1 cellular context compared by ENCODE assay signal in genomic region chr5:140481758-140482157, GRCh38.
TF ChIP-seq lines count a peak whose summit lies in the region.

No MANE protein-coding gene starts in this region.

TF ChIP-seq in SK-N-SH, 30 proteins besides CTCF, POLR2A, EP300 and RAD21 (continued from another document):
- TF ChIP-seq POLR2AphosphoS5 (IDR thresholded peaks at IDR 0.05; ENCODE audit: low read depth, low read length) = no peak
- no peak for TF ChIP-seq ELF1 (IDR thresholded peaks at IDR 0.05)
- no peak for TF ChIP-seq RXRA (IDR thresholded peaks at IDR 0.05; ENCODE audit: borderline replicate concordance, low read depth)
- TF ChIP-seq, protein P1, sequence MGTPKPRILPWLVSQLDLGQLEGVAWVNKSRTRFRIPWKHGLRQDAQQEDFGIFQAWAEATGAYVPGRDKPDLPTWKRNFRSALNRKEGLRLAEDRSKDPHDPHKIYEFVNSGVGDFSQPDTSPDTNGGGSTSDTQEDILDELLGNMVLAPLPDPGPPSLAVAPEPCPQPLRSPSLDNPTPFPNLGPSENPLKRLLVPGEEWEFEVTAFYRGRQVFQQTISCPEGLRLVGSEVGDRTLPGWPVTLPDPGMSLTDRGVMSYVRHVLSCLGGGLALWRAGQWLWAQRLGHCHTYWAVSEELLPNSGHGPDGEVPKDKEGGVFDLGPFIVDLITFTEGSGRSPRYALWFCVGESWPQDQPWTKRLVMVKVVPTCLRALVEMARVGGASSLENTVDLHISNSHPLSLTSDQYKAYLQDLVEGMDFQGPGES (IDR thresholded peaks at IDR 0.05; ENCODE audit: low read depth, low read length) = no peak
- TF ChIP-seq SMC3 (IDR thresholded peaks at IDR 0.05; ENCODE audit: low read depth, low read length) = no peak
- no peak for TF ChIP-seq FOXJ3 (CRISPR knock-in tag; IDR thresholded peaks at IDR 0.05)
- TF ChIP-seq, protein P2, sequence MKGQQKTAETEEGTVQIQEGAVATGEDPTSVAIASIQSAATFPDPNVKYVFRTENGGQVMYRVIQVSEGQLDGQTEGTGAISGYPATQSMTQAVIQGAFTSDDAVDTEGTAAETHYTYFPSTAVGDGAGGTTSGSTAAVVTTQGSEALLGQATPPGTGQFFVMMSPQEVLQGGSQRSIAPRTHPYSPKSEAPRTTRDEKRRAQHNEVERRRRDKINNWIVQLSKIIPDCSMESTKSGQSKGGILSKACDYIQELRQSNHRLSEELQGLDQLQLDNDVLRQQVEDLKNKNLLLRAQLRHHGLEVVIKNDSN (IDR thresholded peaks at IDR 0.05; ENCODE audit: borderline replicate concordance, low read depth) = no peak
- TF ChIP-seq RCOR1 (IDR thresholded peaks at IDR 0.05; ENCODE audit: low read length) = no peak
- no peak for TF ChIP-seq GABPA (IDR thresholded peaks at IDR 0.05; ENCODE audit: low read depth)
- TF ChIP-seq MXI1 (IDR thresholded peaks at IDR 0.05; ENCODE audit: low read depth, low read length) = no peak
- TF ChIP-seq TAF1 (IDR thresholded peaks at IDR 0.05; ENCODE audit: borderline replicate concordance, low read depth, low read length) = no peak
- TF ChIP-seq RFX5 (IDR thresholded peaks at IDR 0.05; ENCODE audit: low read length) = no peak
- TF ChIP-seq, protein P3, sequence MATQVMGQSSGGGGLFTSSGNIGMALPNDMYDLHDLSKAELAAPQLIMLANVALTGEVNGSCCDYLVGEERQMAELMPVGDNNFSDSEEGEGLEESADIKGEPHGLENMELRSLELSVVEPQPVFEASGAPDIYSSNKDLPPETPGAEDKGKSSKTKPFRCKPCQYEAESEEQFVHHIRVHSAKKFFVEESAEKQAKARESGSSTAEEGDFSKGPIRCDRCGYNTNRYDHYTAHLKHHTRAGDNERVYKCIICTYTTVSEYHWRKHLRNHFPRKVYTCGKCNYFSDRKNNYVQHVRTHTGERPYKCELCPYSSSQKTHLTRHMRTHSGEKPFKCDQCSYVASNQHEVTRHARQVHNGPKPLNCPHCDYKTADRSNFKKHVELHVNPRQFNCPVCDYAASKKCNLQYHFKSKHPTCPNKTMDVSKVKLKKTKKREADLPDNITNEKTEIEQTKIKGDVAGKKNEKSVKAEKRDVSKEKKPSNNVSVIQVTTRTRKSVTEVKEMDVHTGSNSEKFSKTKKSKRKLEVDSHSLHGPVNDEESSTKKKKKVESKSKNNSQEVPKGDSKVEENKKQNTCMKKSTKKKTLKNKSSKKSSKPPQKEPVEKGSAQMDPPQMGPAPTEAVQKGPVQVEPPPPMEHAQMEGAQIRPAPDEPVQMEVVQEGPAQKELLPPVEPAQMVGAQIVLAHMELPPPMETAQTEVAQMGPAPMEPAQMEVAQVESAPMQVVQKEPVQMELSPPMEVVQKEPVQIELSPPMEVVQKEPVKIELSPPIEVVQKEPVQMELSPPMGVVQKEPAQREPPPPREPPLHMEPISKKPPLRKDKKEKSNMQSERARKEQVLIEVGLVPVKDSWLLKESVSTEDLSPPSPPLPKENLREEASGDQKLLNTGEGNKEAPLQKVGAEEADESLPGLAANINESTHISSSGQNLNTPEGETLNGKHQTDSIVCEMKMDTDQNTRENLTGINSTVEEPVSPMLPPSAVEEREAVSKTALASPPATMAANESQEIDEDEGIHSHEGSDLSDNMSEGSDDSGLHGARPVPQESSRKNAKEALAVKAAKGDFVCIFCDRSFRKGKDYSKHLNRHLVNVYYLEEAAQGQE (IDR thresholded peaks at IDR 0.05; ENCODE audit: low read depth, low read length) = no peak
- no peak for TF ChIP-seq MEF2A (IDR thresholded peaks at IDR 0.05; ENCODE audit: borderline replicate concordance, low read depth)
- no peak for TF ChIP-seq SIN3A (IDR thresholded peaks at IDR 0.05; ENCODE audit: borderline replicate concordance, low read depth, low read length)
- TF ChIP-seq PBX3 (IDR thresholded peaks at IDR 0.05) = peak; percentile 58
- no peak for TF ChIP-seq NFIC (IDR thresholded peaks at IDR 0.05; ENCODE audit: borderline replicate concordance)
- no peak for TF ChIP-seq YY1 (IDR thresholded peaks at IDR 0.05; ENCODE audit: low read depth)
- no peak for TF ChIP-seq CHD2 (IDR thresholded peaks at IDR 0.05; ENCODE audit: low read length, partially characterized antibody)
- no peak for TF ChIP-seq NRF1 (IDR thresholded peaks at IDR 0.05; ENCODE audit: low read depth, low read length)
- TF ChIP-seq GATA2 (CRISPR knock-in tag; IDR thresholded peaks at IDR 0.05) = no peak
- TF ChIP-seq FOSL2 (IDR thresholded peaks at IDR 0.05; ENCODE audit: borderline replicate concordance, low read depth) = peak; percentile 41; the same call in 1 of the 2 replicates
- 0 out of 2 replicates have a peak, but pooled peaks have one; percentile 13 for TF ChIP-seq MAX (IDR thresholded peaks at IDR 0.05; ENCODE audit: low read depth)
- TF ChIP-seq JUND (IDR thresholded peaks at IDR 0.05) = peak; percentile 35
- TF ChIP-seq TCF12 (IDR thresholded peaks at IDR 0.05) = peak; percentile 22; the same call in 1 of the 2 replicates
- no peak for TF ChIP-seq TEAD4 (IDR thresholded peaks at IDR 0.05; ENCODE audit: borderline replicate concordance, insufficient read depth)
- no peak for TF ChIP-seq EZH2phosphoT487 (IDR thresholded peaks at IDR 0.05; ENCODE audit: borderline replicate concordance, low read depth)
- TF ChIP-seq, protein P4, sequence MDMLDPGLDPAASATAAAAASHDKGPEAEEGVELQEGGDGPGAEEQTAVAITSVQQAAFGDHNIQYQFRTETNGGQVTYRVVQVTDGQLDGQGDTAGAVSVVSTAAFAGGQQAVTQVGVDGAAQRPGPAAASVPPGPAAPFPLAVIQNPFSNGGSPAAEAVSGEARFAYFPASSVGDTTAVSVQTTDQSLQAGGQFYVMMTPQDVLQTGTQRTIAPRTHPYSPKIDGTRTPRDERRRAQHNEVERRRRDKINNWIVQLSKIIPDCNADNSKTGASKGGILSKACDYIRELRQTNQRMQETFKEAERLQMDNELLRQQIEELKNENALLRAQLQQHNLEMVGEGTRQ (IDR thresholded peaks at IDR 0.05; ENCODE audit: borderline replicate concordance, low read depth, low read length) = no peak
